In the genomic region with DNA sequence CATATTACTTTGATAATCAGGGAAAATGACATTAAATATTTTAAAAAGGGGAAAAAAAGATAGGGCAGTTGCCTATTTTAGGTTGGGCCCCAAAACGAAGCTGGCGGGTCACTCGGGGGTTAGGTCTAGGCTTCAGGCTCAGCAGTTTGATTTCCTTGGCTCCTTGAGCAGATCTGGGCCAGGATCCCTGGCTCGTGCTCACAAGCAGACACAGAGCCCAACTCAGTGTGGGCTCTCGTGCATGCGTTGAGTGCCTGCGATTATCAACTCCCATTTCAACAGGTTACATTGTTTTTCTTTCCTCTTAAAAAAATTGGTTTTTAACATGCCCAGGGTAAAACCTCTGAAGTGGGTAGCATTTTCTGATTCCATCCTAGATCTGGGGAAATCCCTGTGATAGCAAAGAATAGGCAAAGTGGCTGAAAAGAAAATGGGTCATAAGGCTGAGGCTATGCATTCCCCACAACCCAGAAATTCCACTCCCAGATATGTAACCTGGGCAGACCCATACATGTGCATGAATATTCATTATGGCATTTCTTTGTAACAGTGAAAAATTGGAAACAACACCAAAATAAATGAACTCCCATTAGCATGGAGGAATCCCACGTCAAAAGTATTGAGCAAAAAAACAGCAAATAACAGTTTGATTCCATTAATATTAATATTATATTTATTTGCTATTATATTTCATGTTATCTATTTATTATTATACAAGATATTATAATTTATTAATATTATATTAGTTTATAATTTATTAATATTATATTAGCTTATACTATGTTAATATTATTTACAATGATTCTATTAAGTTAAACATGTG, we compare ENCODE assay signal across 19 cellular contexts. TPM values are rescaled to one million over a fixed set of nuclear protein-coding genes. Genes with fewer than 3 reads are reported as not detected.
DNase-seq lines count a peak whose midpoint lies in the region; ATAC-seq and TF ChIP-seq lines count a peak whose summit lies in the region.
"Had no signal": no experiment of that assay in that cellular context is flagged by ENCODE, and none has a peak within 500 bp of the region (broad histone marks: within the 10 kb centered on the region; RNA-seq: fewer than 3 reads in every experiment).

No MANE protein-coding gene starts in this region.

- intact Hi-C loops in left ventricle myocardium superior (cut with micrococcal nuclease) (no loop called here), heart left ventricle (cut with DNase I) (no loop called here), posterior vena cava (cut with DNase I) (no loop called here)

- peaks cover 0 to 13% (median 9%) of the 10 kb centered on the region in 12 donors for H3K4me1 ChIP-seq in heart left ventricle
- H3K4me1 ChIP-seq: Caco-2 had no signal

- H3K9me3 ChIP-seq in heart left ventricle: no peaks in the 10 kb centered on the region
- H3K9me3 ChIP-seq: Caco-2 had no signal

- no peak overlapping the region for H3K4me3 ChIP-seq in heart left ventricle
- H3K4me3 ChIP-seq: PC-9 had no signal

- no peak overlapping the region for H3K27ac ChIP-seq in heart left ventricle

- no peaks in the 10 kb centered on the region for H3K36me3 ChIP-seq in heart left ventricle

- no peaks in the 10 kb centered on the region for H3K27me3 ChIP-seq in heart left ventricle

- TF ChIP-seq CTCF in heart left ventricle (IDR thresholded peaks at IDR 0.05): no peak

- DNase-seq in left ventricle myocardium superior (peak; percentile 34), heart left ventricle (no peak), astrocyte of the hippocampus (ENCODE audit: low read depth, low spot score) (peak; percentile 69), posterior vena cava (ENCODE audit: low spot score) (peak; percentile 32), T-helper 9 cell (no peak), NCI-H526 (lab: John Stamatoyannopoulos, UW) (no peak)
- DNase-seq: Caco-2; CD4-positive, alpha-beta T cell; EL; GOT3; Kasumi-1; MM.1S; NCI-H1092; NCI-H146; NCI-H2029 treated with DMSO at 0.1 percent for 48 hours; NCI-H510A; NCI-H82; PC-9 had no signal

- WGBS in heart left ventricle, 4 donors: 57 to 73% (median 67%) methylated on average over 8 of the region's 8 CpGs

- TF ChIP-seq POLR2A in heart left ventricle (IDR thresholded peaks at IDR 0.05): no peak

- no peak for ATAC-seq in left ventricle myocardium superior
- ATAC-seq in heart left ventricle: no peak
- ATAC-seq in HG02763 (IDR thresholded peaks at IDR 0.05; ENCODE audit: unreplicated experiment): no peak

RNA-seq across cellular contexts. Expression of a gene that starts 27.8 kb away (rescaled TPM):
- total RNA-seq in left ventricle myocardium superior (13.9 TPM), heart left ventricle (10 to 100 TPM; 10.5 to 34.8 (median 15.5) TPM), posterior vena cava (10 to 100 TPM; 11.4 to 12.4 TPM)
- polyA plus RNA-seq in heart left ventricle: 10 to 100 TPM in 1 of 2 donors, 1 to 10 TPM in 1; 7.5 to 23.1 TPM

RNA-seq across cellular contexts. Expression of a gene that starts 41.5 kb away (rescaled TPM):
- total RNA-seq in left ventricle myocardium superior: 21.4 TPM
- total RNA-seq in heart left ventricle: 10 to 100 TPM; 13.7 to 22.2 (median 18.9) TPM
- 10 to 100 TPM in 1 of 2 donors, 1 to 10 TPM in 1; 9.6 to 26.9 TPM for polyA plus RNA-seq in heart left ventricle
- 10 to 100 TPM; 20.7 to 28.5 TPM for total RNA-seq in posterior vena cava

Comparison
In these comparisons a context has a peak if more than half of its experiments do, and no peak if none do; other contexts are left out.
1. DNase-seq: peak in left ventricle myocardium superior (single experiment), astrocyte of the hippocampus (single experiment) and posterior vena cava (single experiment); none in heart left ventricle (0 of 5), T-helper 9 cell (single experiment) and NCI-H526 (0 of 2).